ENCODE assay signal across 19 cellular contexts in genomic region chr10:76111986-76112825, GRCh38.
DNase-seq lines count a peak whose midpoint lies in the region; ATAC-seq and TF ChIP-seq lines count a peak whose summit lies in the region.
"Had no signal": no experiment of that assay in that cellular context is flagged by ENCODE, and none has a peak within 500 bp of the region (broad histone marks: within the 10 kb centered on the region; RNA-seq: fewer than 3 reads in every experiment).

No MANE protein-coding gene starts in this region.

- H4K91ac ChIP-seq in mesenchymal stem cell (ENCODE audit: low read length), result peak overlapping the region; percentile 98

- H3K79me1 ChIP-seq in mesenchymal stem cell (replicated peaks; ENCODE audit: low read length, poor library complexity, severe bottlenecking), result no peaks in the 10 kb centered on the region

- H3K4me1 ChIP-seq in HEK293 (ENCODE audit: control insufficient read depth, insufficient read depth, low read length), result peaks cover 18% of the 10 kb centered on the region
- H3K4me1 ChIP-seq in mesenchymal stem cell (ENCODE audit: control insufficient read depth, insufficient read depth, low read depth, low read length), result peaks cover 3% of the 10 kb centered on the region
- H3K4me1 ChIP-seq in thyroid gland, result peaks cover 0 to 2% of the 10 kb centered on the region in 2 donors
- H3K4me1 ChIP-seq: BLaER1 treated with 17β-estradiol and CSF1 and Interleukin-3, amounts not matched to agents 10 nM and 100 nM; SJSA1; uterus had no signal

- no peak for ATAC-seq in GM19467 (IDR thresholded peaks at IDR 0.05; ENCODE audit: unreplicated experiment)
- ATAC-seq: esophagus mucosa, natural killer cell had no signal

- H3K27me3 ChIP-seq in mesenchymal stem cell (ENCODE audit: control insufficient read depth in 1 of 2, insufficient read depth in 1 of 2, low read length in 2 of 2), result no peaks in the 10 kb centered on the region
- no peaks in the 10 kb centered on the region for H3K27me3 ChIP-seq in thyroid gland
- H3K27me3 ChIP-seq: BLaER1 treated with 17β-estradiol and CSF1 and Interleukin-3, amounts not matched to agents 10 nM and 100 nM; SJSA1; uterus had no signal

- no peak overlapping the region for H2AFZ ChIP-seq in mesenchymal stem cell (ENCODE audit: low read depth, low read length)

- no peak overlapping the region for H2AK5ac ChIP-seq in mesenchymal stem cell (ENCODE audit: low read length, severe bottlenecking)

- DNase-seq in coronary artery (ENCODE audit: low spot score), result peak; percentile 66
- peak; percentile 45 for DNase-seq in mesenchymal stem cell
- DNase-seq in thyroid gland, result peak; percentile 26 to 31
- no peak for DNase-seq in AG08396 (ENCODE audit: low spot score)
- DNase-seq in H4 (ENCODE audit: low spot score), result no peak
- DNase-seq: activated CD4-positive, alpha-beta memory T cell treated with anti-CD3 and anti-CD28 coated beads for 36 hours; cortex of kidney; DMS79; hippocampal formation; IMR-90; natural killer cell; NCI-H1092 treated with DMSO at 0.1 percent for 48 hours; NCI-H345; uterus had no signal

- H2BK12ac ChIP-seq in mesenchymal stem cell (ENCODE audit: low read length in 2 of 2), result peak overlapping the region; percentile 96 to 98

- H3K14ac ChIP-seq in mesenchymal stem cell (ENCODE audit: low read length in 2 of 2), result peak overlapping the region in 1 of 2 experiments; percentile 74

- peak overlapping the region; percentile 93 to 97 for H3K4ac ChIP-seq in mesenchymal stem cell (ENCODE audit: low read depth in 1 of 2, low read length in 2 of 2)

- peak overlapping the region; percentile 43 for H3K9ac ChIP-seq in mesenchymal stem cell (ENCODE audit: low read length)
- H3K9ac ChIP-seq: BLaER1 treated with 17β-estradiol and CSF1 and Interleukin-3, amounts not matched to agents 10 nM and 100 nM had no signal

- H2BK120ac ChIP-seq in mesenchymal stem cell (ENCODE audit: low read depth, low read length), result peak overlapping the region; percentile 98

- H3K36me3 ChIP-seq in HEK293 (ENCODE audit: control insufficient read depth in 2 of 2, insufficient read depth in 1 of 2, low read length in 2 of 2) (no peaks in the 10 kb centered on the region), mesenchymal stem cell (ENCODE audit: control insufficient read depth in 1 of 2, insufficient read depth in 2 of 2, low read depth in 1 of 2, low read length in 2 of 2) (no peaks in the 10 kb centered on the region), thyroid gland (no peaks in the 10 kb centered on the region)
- H3K36me3 ChIP-seq: BLaER1 treated with 17β-estradiol and CSF1 and Interleukin-3, amounts not matched to agents 10 nM and 100 nM; SJSA1; uterus had no signal

- no peaks in the 10 kb centered on the region for H3K9me3 ChIP-seq in HEK293 (ENCODE audit: control insufficient read depth, insufficient read depth, low read depth, low read length)
- no peaks in the 10 kb centered on the region for H3K9me3 ChIP-seq in mesenchymal stem cell (ENCODE audit: control insufficient read depth, low read length)
- H3K9me3 ChIP-seq in thyroid gland, result no peaks in the 10 kb centered on the region
- H3K9me3 ChIP-seq: BLaER1 treated with 17β-estradiol and CSF1 and Interleukin-3, amounts not matched to agents 10 nM and 100 nM; SJSA1; uterus had no signal

- no peak overlapping the region for H3K4me3 ChIP-seq in HEK293 (ENCODE audit: low read depth, low read length)
- peak overlapping the region; percentile 21 for H3K4me3 ChIP-seq in coronary artery
- peak overlapping the region in 1 of 2 experiments; percentile 54 for H3K4me3 ChIP-seq in mesenchymal stem cell (ENCODE audit: insufficient read depth in 1 of 2, low read depth in 1 of 2, low read length in 2 of 2)
- peak overlapping the region in 1 of 3 donors; percentile 22 for H3K4me3 ChIP-seq in thyroid gland (replicated peaks in 1 of 3)
- H3K4me3 ChIP-seq: BLaER1 treated with 17β-estradiol and CSF1 and Interleukin-3, amounts not matched to agents 10 nM and 100 nM; SJSA1; uterus had no signal

- no peak for TF ChIP-seq CTCF in HEK293 (tag by site-specific recombination; IDR thresholded peaks at IDR 0.05)
- no peak for TF ChIP-seq CTCF in coronary artery (IDR thresholded peaks at IDR 0.05)
- TF ChIP-seq CTCF in thyroid gland (IDR thresholded peaks at IDR 0.05), result no peak

- POLR2A ChIA-PET in HEK293 (lab: Yijun Ruan, JAX), result no interaction called here

- TF ChIP-seq POLR2A in thyroid gland (IDR thresholded peaks at IDR 0.05), result no peak

- intact Hi-C loops in thyroid gland (cut with DNase I), result no loop called here

- peak overlapping the region; percentile 98 for H2BK15ac ChIP-seq in mesenchymal stem cell (ENCODE audit: low read depth, poor library complexity, severe bottlenecking)

- H3K27ac ChIP-seq in HEK293 (ENCODE audit: extremely low read depth, low read depth, low read length) (no peak overlapping the region), coronary artery (no peak overlapping the region), mesenchymal stem cell (ENCODE audit: low read length, poor library complexity, severe bottlenecking) (no peak overlapping the region), thyroid gland (no peak overlapping the region)
- H3K27ac ChIP-seq: BLaER1 treated with 17β-estradiol and CSF1 and Interleukin-3, amounts not matched to agents 10 nM and 100 nM; SJSA1; uterus had no signal

- H3K18ac ChIP-seq in mesenchymal stem cell (ENCODE audit: low read depth in 1 of 2, low read length in 2 of 2), result peak overlapping the region; percentile 85 to 89

- no peak overlapping the region for H3K23ac ChIP-seq in mesenchymal stem cell (ENCODE audit: low read length in 2 of 2)

- 82% methylated on average over 31 of the region's 33 CpGs for WGBS in mesenchymal stem cell
- whole genome bisulfite sequencing in thyroid gland, 2 donors, result 25 to 33% methylated on average over 19 to 23 of the region's 33 CpGs

- peak overlapping the region; percentile 91 for H4K8ac ChIP-seq in mesenchymal stem cell (ENCODE audit: low read length)

- CTCF ChIA-PET in HEK293 (lab: Yijun Ruan, JAX), result no interaction called here

- no peak overlapping the region for H3K4me2 ChIP-seq in mesenchymal stem cell (ENCODE audit: low read length, poor library complexity, severe bottlenecking)
- H3K4me2 ChIP-seq: BLaER1 treated with 17β-estradiol and CSF1 and Interleukin-3, amounts not matched to agents 10 nM and 100 nM had no signal

- H2BK5ac ChIP-seq in mesenchymal stem cell (ENCODE audit: low read depth, low read length, poor library complexity, severe bottlenecking), result no peak overlapping the region

TF ChIP-seq in HEK293, 187 proteins besides CTCF, POLR2A, EP300 and RAD21:
- no peak for TF ChIP-seq ZNF629 (tag by site-specific recombination; IDR thresholded peaks at IDR 0.05)
- TF ChIP-seq IKZF3 (tag by site-specific recombination; IDR thresholded peaks at IDR 0.05), result no peak
- TF ChIP-seq TRIM28 (IDR thresholded peaks at IDR 0.05; ENCODE audit: borderline replicate concordance, low read length), result peak; percentile 1; the same call in 1 of the 2 replicates
- TF ChIP-seq ZNF677 (tag by site-specific recombination; IDR thresholded peaks at IDR 0.05), result no peak
- TF ChIP-seq ZNF211 (tag by site-specific recombination; IDR thresholded peaks at IDR 0.05; ENCODE audit: low read depth), result no peak
- peak; percentile 69 for TF ChIP-seq TCF7L2 (IDR thresholded peaks at IDR 0.05; ENCODE audit: borderline replicate concordance, low read depth, low read length)

Comparison
In these comparisons a context has a peak if more than half of its experiments do, and no peak if none do; other contexts are left out.
1. DNase-seq: peak in coronary artery (single experiment), mesenchymal stem cell (single experiment) and thyroid gland (2 of 2); none in AG08396 (single experiment) and H4 (single experiment).